1 cellular context compared by ENCODE assay signal in genomic region chr3:50603261-50604109, GRCh38.
TF ChIP-seq lines count a peak whose summit lies in the region.

No MANE protein-coding gene starts in this region.

TF ChIP-seq in HCT116, 20 proteins besides CTCF, POLR2A, EP300 and RAD21 (continued from another document):
- TF ChIP-seq TCF7L2 (IDR thresholded peaks at IDR 0.05; ENCODE audit: borderline replicate concordance, extremely low read depth, insufficient read depth, insufficient read length) (no peak), FOSL1 (IDR thresholded peaks at IDR 0.05; ENCODE audit: low read depth) (no peak), ELF1 (IDR thresholded peaks at IDR 0.05; ENCODE audit: borderline replicate concordance, low read depth) (no peak), REST (IDR thresholded peaks at IDR 0.05; ENCODE audit: low read depth) (no peak), EGR1 (IDR thresholded peaks at IDR 0.05; ENCODE audit: low read depth) (no peak), CBX3 (IDR thresholded peaks at IDR 0.05; ENCODE audit: low read depth) (no peak), SIN3A (IDR thresholded peaks at IDR 0.05; ENCODE audit: low read depth) (no peak)
